10 cellular contexts compared by ENCODE assay signal in genomic region chr6:161486326-161486725, GRCh38.
DNase-seq lines count a peak whose midpoint lies in the region; ATAC-seq, FAIRE-seq and TF ChIP-seq lines count a peak whose summit lies in the region.
"Had no signal": no experiment of that assay in that cellular context is flagged by ENCODE, and none has a peak within 500 bp of the region (broad histone marks: within the 10 kb centered on the region; RNA-seq: fewer than 3 reads in every experiment).

No MANE protein-coding gene starts in this region.

- TF ChIP-seq CTCF in RWPE1 (conservative IDR thresholded peaks at IDR 0.05; ENCODE audit: low read depth) (no peak), fibroblast of mammary gland (conservative IDR thresholded peaks at IDR 0.05; ENCODE audit: control insufficient read depth, insufficient read depth, low read depth, low read length) (no peak), retinal pigment epithelial cell (conservative IDR thresholded peaks at IDR 0.05; ENCODE audit: low read depth, low read length) (no peak), GM10266 (IDR thresholded peaks at IDR 0.05; ENCODE audit: control insufficient read depth, insufficient read depth, low read depth, missing control alignments) (no peak)

- DNase-seq in H54 (ENCODE audit: insufficient read length, low spot score): peak; percentile 30
- DNase-seq in RWPE1 (ENCODE audit: low spot score): peak; percentile 87
- DNase-seq in fibroblast of mammary gland (ENCODE audit: low read depth): peak; percentile 78
- DNase-seq in retinal pigment epithelial cell (ENCODE audit: low read depth): peak; percentile 64
- no peak for DNase-seq in GM19238 (ENCODE audit: insufficient read length, low spot score)
- no peak for DNase-seq in GM10266 (ENCODE audit: extremely low spot score)
- DNase-seq: NCI-H1694 treated with DMSO at 0.1 percent for 48 hours, posterior cingulate gyrus had no signal

- CTCF ChIA-PET in RWPE1 (lab: Yijun Ruan, JAX): interaction anchor here (0.6 to 1.8 kb wide), 4 partner anchors 8 to 1885 kb away, joined by 3 to 8 read pairs (median 4); no protein-coding TSS in a partner anchor

- H3K4me3 ChIP-seq in fibroblast of mammary gland (ENCODE audit: control insufficient read depth, low read depth, low read length): no peak overlapping the region
- no peak overlapping the region for H3K4me3 ChIP-seq in retinal pigment epithelial cell (ENCODE audit: low read length)

- H3K27ac ChIP-seq in RWPE1: no peak overlapping the region

- POLR2A ChIA-PET in RWPE1 (lab: Yijun Ruan, JAX; ENCODE audit: low non-redundant PET): no interaction called here

- no peak for FAIRE-seq in H54 (lab: Jason Lieb, UNC)
- FAIRE-seq: G401.6 had no signal

- no peak for TF ChIP-seq POLR2A in H54 (IDR thresholded peaks at IDR 0.05; ENCODE audit: low read depth, low read length)

- no peak for ATAC-seq in GM18858 (IDR thresholded peaks at IDR 0.05; ENCODE audit: unreplicated experiment)

Comparison
In these comparisons a context has a peak if more than half of its experiments do, and no peak if none do; other contexts are left out.
1. DNase-seq: peak in H54 (single experiment), RWPE1 (single experiment), fibroblast of mammary gland (single experiment) and retinal pigment epithelial cell (single experiment); none in GM19238 (single experiment) and GM10266 (single experiment).